In the genomic region with DNA sequence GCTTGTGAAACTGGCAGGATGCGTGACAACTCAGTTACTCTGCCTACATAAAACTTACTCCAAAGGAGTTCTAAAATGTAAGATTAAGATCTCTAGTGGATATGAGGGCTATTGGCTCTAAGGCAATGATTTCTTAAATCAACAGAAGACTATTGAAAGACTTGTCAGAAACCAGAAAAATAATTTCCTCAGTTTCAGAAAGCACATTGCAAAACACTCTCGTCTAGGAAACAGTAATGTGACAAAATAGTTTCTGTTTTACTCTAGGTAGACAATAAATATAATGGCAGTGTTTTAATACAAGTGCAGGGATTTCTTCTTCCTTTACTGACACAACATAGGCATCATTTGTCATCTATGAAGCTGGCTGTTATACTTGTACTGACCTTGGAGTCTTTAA, we compare ENCODE assay signal across 17 cellular contexts.
DNase-seq lines count a peak whose midpoint lies in the region; ATAC-seq and TF ChIP-seq lines count a peak whose summit lies in the region.
"Had no signal": no experiment of that assay in that cellular context is flagged by ENCODE, and none has a peak within 500 bp of the region (broad histone marks: within the 10 kb centered on the region; RNA-seq: fewer than 3 reads in every experiment).

No MANE protein-coding gene starts in this region.

- H3K4me2 ChIP-seq in mesenchymal stem cell (ENCODE audit: low read length, poor library complexity, severe bottlenecking), result no peak overlapping the region
- H3K4me2 ChIP-seq: PC-9, SK-N-SH had no signal

- H3K4me3 ChIP-seq in upper lobe of right lung (no peak overlapping the region), mesenchymal stem cell (ENCODE audit: insufficient read depth in 1 of 2, low read depth in 1 of 2, low read length in 2 of 2) (no peak overlapping the region)
- H3K4me3 ChIP-seq: BLaER1 treated with 17β-estradiol and CSF1 and Interleukin-3, amounts not matched to agents 10 nM and 100 nM; PC-9 had no signal

- no peaks in the 10 kb centered on the region for H3K27me3 ChIP-seq in upper lobe of right lung
- no peaks in the 10 kb centered on the region for H3K27me3 ChIP-seq in mesenchymal stem cell (ENCODE audit: control insufficient read depth in 1 of 2, insufficient read depth in 1 of 2, low read length in 2 of 2)
- H3K27me3 ChIP-seq: BLaER1 treated with 17β-estradiol and CSF1 and Interleukin-3, amounts not matched to agents 10 nM and 100 nM had no signal

- H3K9ac ChIP-seq in mesenchymal stem cell (ENCODE audit: low read length), result no peak overlapping the region
- H3K9ac ChIP-seq: BLaER1 treated with 17β-estradiol and CSF1 and Interleukin-3, amounts not matched to agents 10 nM and 100 nM; SK-N-SH had no signal

- no peak overlapping the region for H2BK120ac ChIP-seq in mesenchymal stem cell (ENCODE audit: low read depth, low read length)

- H3K79me1 ChIP-seq in mesenchymal stem cell (replicated peaks; ENCODE audit: low read length, poor library complexity, severe bottlenecking), result no peaks in the 10 kb centered on the region

- no CpG with 5 or more reads among the region's 2 CpGs for WGBS in mesenchymal stem cell

- no peak for TF ChIP-seq CTCF in upper lobe of right lung (IDR thresholded peaks at IDR 0.05)

- no peak overlapping the region for H2BK12ac ChIP-seq in mesenchymal stem cell (ENCODE audit: low read length in 2 of 2)

- no peak overlapping the region for H3K27ac ChIP-seq in upper lobe of right lung
- H3K27ac ChIP-seq in mesenchymal stem cell (ENCODE audit: low read length, poor library complexity, severe bottlenecking), result no peak overlapping the region
- H3K27ac ChIP-seq: PC-9 had no signal

- H3K4me1 ChIP-seq in upper lobe of right lung (peaks cover 7% of the 10 kb centered on the region), mesenchymal stem cell (ENCODE audit: control insufficient read depth, insufficient read depth, low read depth, low read length) (no peaks in the 10 kb centered on the region)

- H4K91ac ChIP-seq in mesenchymal stem cell (ENCODE audit: low read length), result no peak overlapping the region

- H3K9me3 ChIP-seq in upper lobe of right lung, result no peaks in the 10 kb centered on the region
- no peaks in the 10 kb centered on the region for H3K9me3 ChIP-seq in mesenchymal stem cell (ENCODE audit: control insufficient read depth, low read length)
- H3K9me3 ChIP-seq: BLaER1 treated with 17β-estradiol and CSF1 and Interleukin-3, amounts not matched to agents 10 nM and 100 nM; SK-N-SH had no signal

- no peak overlapping the region for H3K14ac ChIP-seq in mesenchymal stem cell (ENCODE audit: low read length in 2 of 2)

- H3K23ac ChIP-seq in mesenchymal stem cell (ENCODE audit: low read length in 2 of 2), result no peak overlapping the region

- no peak overlapping the region for H2BK15ac ChIP-seq in mesenchymal stem cell (ENCODE audit: low read depth, poor library complexity, severe bottlenecking)

- no peak overlapping the region for H2BK5ac ChIP-seq in mesenchymal stem cell (ENCODE audit: low read depth, low read length, poor library complexity, severe bottlenecking)

- intact Hi-C loops in upper lobe of right lung (cut with DNase I), result no loop called here

- H2AFZ ChIP-seq in mesenchymal stem cell (ENCODE audit: low read depth, low read length), result no peak overlapping the region
- H2AFZ ChIP-seq: PC-9 had no signal

- no peak overlapping the region for H3K18ac ChIP-seq in mesenchymal stem cell (ENCODE audit: low read depth in 1 of 2, low read length in 2 of 2)

- peak; percentile 85 for ATAC-seq in HG03025 (IDR thresholded peaks at IDR 0.05; ENCODE audit: low FRiP score, unreplicated experiment)
- peak; percentile 22 for ATAC-seq in upper lobe of right lung
- no peak for ATAC-seq in esophagus mucosa
- ATAC-seq in GM21576 (IDR thresholded peaks at IDR 0.05; ENCODE audit: unreplicated experiment), result no peak
- ATAC-seq: T-helper 17 cell had no signal

- H3K36me3 ChIP-seq in upper lobe of right lung (no peaks in the 10 kb centered on the region), mesenchymal stem cell (ENCODE audit: control insufficient read depth in 1 of 2, insufficient read depth in 2 of 2, low read depth in 1 of 2, low read length in 2 of 2) (no peaks in the 10 kb centered on the region)
- H3K36me3 ChIP-seq: BLaER1 treated with 17β-estradiol and CSF1 and Interleukin-3, amounts not matched to agents 10 nM and 100 nM had no signal

- DNase-seq in NOMO-1 treated with DMSO at 0.1 percent for 48 hours (lab: John Stamatoyannopoulos, UW; ENCODE audit: unreplicated experiment) (peak; percentile 68), NOMO-1 treated with dmso at 0.1 percent for 144 hours (lab: John Stamatoyannopoulos, UW; ENCODE audit: unreplicated experiment) (no peak), SKM-1 treated with dmso at 0.1 percent for 144 hours (lab: John Stamatoyannopoulos, UW; ENCODE audit: unreplicated experiment) (peak; percentile 8), upper lobe of right lung (no peak), mesenchymal stem cell (no peak)
- DNase-seq: 8988T, NCI-H1105 treated with DMSO at 0.1 percent for 48 hours, NCI-H187, NCI-H2171 treated with DMSO at 0.1 percent for 48 hours, NCI-H510A treated with DMSO at 0.1 percent for 48 hours, PC-9, SK-N-SH, T-helper 17 cell had no signal

- no peak overlapping the region for H4K8ac ChIP-seq in mesenchymal stem cell (ENCODE audit: low read length)

- H2AK5ac ChIP-seq in mesenchymal stem cell (ENCODE audit: low read length, severe bottlenecking), result no peak overlapping the region

- H3K4ac ChIP-seq in mesenchymal stem cell (ENCODE audit: low read depth in 1 of 2, low read length in 2 of 2), result no peak overlapping the region

Comparison
In these comparisons a context has a peak if more than half of its experiments do, and no peak if none do; other contexts are left out.
1. DNase-seq: peak in NOMO-1 treated with DMSO at 0.1 percent for 48 hours (single experiment) and SKM-1 treated with dmso at 0.1 percent for 144 hours (single experiment); none in NOMO-1 treated with dmso at 0.1 percent for 144 hours (single experiment), upper lobe of right lung (single experiment) and mesenchymal stem cell (single experiment).
2. ATAC-seq: peak in HG03025 (single experiment) and upper lobe of right lung (single experiment); none in esophagus mucosa (single experiment) and GM21576 (single experiment).